Comparison of ENCODE assay signal across 23 cellular contexts in the genomic region with DNA sequence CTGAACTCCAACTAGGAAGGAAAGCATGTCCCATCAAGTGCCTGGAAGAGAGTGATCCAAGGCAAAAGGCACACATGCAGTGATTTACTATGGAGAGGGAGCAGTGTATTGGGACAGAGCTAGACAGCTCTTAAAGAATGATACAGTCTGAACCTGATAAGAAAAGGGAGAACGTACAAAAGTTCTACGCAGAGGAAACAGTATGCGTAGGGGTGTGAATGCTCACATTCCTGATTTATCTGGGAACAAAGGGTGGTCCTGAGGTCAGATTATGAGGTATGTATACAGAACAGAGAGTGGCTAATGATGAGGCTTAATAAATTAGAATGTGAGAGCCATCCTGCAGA. TPM values are rescaled to one million over a fixed set of nuclear protein-coding genes. Genes with fewer than 3 reads are reported as not detected.
"Had no signal": no experiment of that assay in that cellular context is flagged by ENCODE, and none has a peak within 500 bp of the region (broad histone marks: within the 10 kb centered on the region; RNA-seq: fewer than 3 reads in every experiment).

No MANE protein-coding gene starts in this region.

- H3K27me3 Mint-ChIP-seq: activated CD4-positive, alpha-beta T cell treated with anti-CD3 and anti-CD28 coated beads, Interleukin-2, amount 10 ng/mL, durations not matched to agents 24 days and 14 days; activated naive CD4-positive, alpha-beta T cell treated with anti-CD3 and anti-CD28 coated beads, Interleukin-2, amount 10 ng/mL, durations not matched to agents 7 days and 5 days; activated naive CD8-positive, alpha-beta T cell treated with anti-CD3 and anti-CD28 coated beads for 36 hours; activated T-helper 17 cell treated with anti-CD3 and anti-CD28 coated beads, Interleukin-2, amount 50 U/mL, for 72 hours had no signal

- H3K9ac ChIP-seq: KMS-11 had no signal

- H3K4me1 ChIP-seq: Peyer's patch, SJSA1 had no signal

- H3K27ac Mint-ChIP-seq: activated CD4-positive, alpha-beta memory T cell treated with anti-CD3 and anti-CD28 coated beads for 36 hours; activated CD4-positive, alpha-beta T cell treated with anti-CD3 and anti-CD28 coated beads, Interleukin-2, amount 10 ng/mL, durations not matched to agents 24 days and 14 days; activated naive CD4-positive, alpha-beta T cell treated with anti-CD3 and anti-CD28 coated beads, Interleukin-2, amount 10 ng/mL, durations not matched to agents 7 days and 5 days; activated naive CD8-positive, alpha-beta T cell treated with anti-CD3 and anti-CD28 coated beads for 36 hours; activated T-helper 17 cell treated with anti-CD3 and anti-CD28 coated beads, Interleukin-2, amount 50 U/mL, for 72 hours; WTC11 had no signal

- DNase-seq: activated CD4-positive, alpha-beta memory T cell treated with anti-CD3 and anti-CD28 coated beads for 36 hours; activated CD4-positive, alpha-beta T cell treated with anti-CD3 and anti-CD28 coated beads for 1 hour; activated CD8-positive, alpha-beta memory T cell treated with anti-CD3 and anti-CD28 coated beads for 24 hours; activated gamma-delta T cell treated with Interleukin-2 at 50 U/mL for 16 hours; activated naive CD4-positive, alpha-beta T cell treated with anti-CD3 and anti-CD28 coated beads, Interleukin-2, amount 10 ng/mL, durations not matched to agents 7 days and 5 days; activated naive CD8-positive, alpha-beta T cell treated with anti-CD3 and anti-CD28 coated beads for 36 hours; activated T-cell treated with anti-CD3 and anti-CD28 coated beads, Interleukin-2, amount 50 U/mL, for 48 hours; anterior cingulate cortex; NCI-H1092 treated with DMSO at 0.1 percent for 48 hours; NCI-H1417 treated with DMSO at 0.1 percent for 48 hours; NCI-H1694; NCI-H69; NK-92 treated with Interleukin-12 subunit alpha and Interleukin-12 subunit beta, amount 100 ng/mL, for 24 hours; Peyer's patch; SHP77; SW 1271 had no signal

- H3K4me1 Mint-ChIP-seq: activated CD4-positive, alpha-beta T cell treated with anti-CD3 and anti-CD28 coated beads, Interleukin-2, amount 10 ng/mL, durations not matched to agents 24 days and 14 days; activated naive CD4-positive, alpha-beta T cell treated with anti-CD3 and anti-CD28 coated beads, Interleukin-2, amount 10 ng/mL, durations not matched to agents 7 days and 5 days; activated naive CD8-positive, alpha-beta T cell treated with anti-CD3 and anti-CD28 coated beads for 36 hours; activated T-helper 17 cell treated with anti-CD3 and anti-CD28 coated beads, Interleukin-2, amount 50 U/mL, for 72 hours had no signal

- H3K9me3 Mint-ChIP-seq: activated CD4-positive, alpha-beta memory T cell treated with anti-CD3 and anti-CD28 coated beads for 36 hours; activated CD4-positive, alpha-beta T cell treated with anti-CD3 and anti-CD28 coated beads, Interleukin-2, amount 10 ng/mL, durations not matched to agents 24 days and 14 days; activated naive CD4-positive, alpha-beta T cell treated with anti-CD3 and anti-CD28 coated beads, Interleukin-2, amount 10 ng/mL, durations not matched to agents 7 days and 5 days; activated naive CD8-positive, alpha-beta T cell treated with anti-CD3 and anti-CD28 coated beads for 36 hours; activated T-helper 17 cell treated with anti-CD3 and anti-CD28 coated beads, Interleukin-2, amount 50 U/mL, for 72 hours had no signal

- H3K36me3 ChIP-seq: Peyer's patch, SJSA1 had no signal

- H3K36me3 Mint-ChIP-seq: activated CD4-positive, alpha-beta memory T cell treated with anti-CD3 and anti-CD28 coated beads for 36 hours; activated naive CD4-positive, alpha-beta T cell treated with anti-CD3 and anti-CD28 coated beads, Interleukin-2, amount 10 ng/mL, durations not matched to agents 7 days and 5 days; activated naive CD8-positive, alpha-beta T cell treated with anti-CD3 and anti-CD28 coated beads for 36 hours had no signal

- H3K4me3 ChIP-seq: Peyer's patch, SJSA1 had no signal

- H3K4me3 Mint-ChIP-seq: activated CD4-positive, alpha-beta memory T cell treated with anti-CD3 and anti-CD28 coated beads for 36 hours; activated CD4-positive, alpha-beta T cell treated with anti-CD3 and anti-CD28 coated beads, Interleukin-2, amount 10 ng/mL, durations not matched to agents 24 days and 14 days; activated naive CD4-positive, alpha-beta T cell treated with anti-CD3 and anti-CD28 coated beads, Interleukin-2, amount 10 ng/mL, durations not matched to agents 7 days and 5 days; activated naive CD8-positive, alpha-beta T cell treated with anti-CD3 and anti-CD28 coated beads for 36 hours; activated T-helper 17 cell treated with anti-CD3 and anti-CD28 coated beads, Interleukin-2, amount 50 U/mL, for 72 hours; WTC11 had no signal

- H3K27me3 ChIP-seq: Peyer's patch, SJSA1 had no signal

- H3K27ac ChIP-seq: KMS-11, Peyer's patch, RWPE1, SJSA1 had no signal

- ATAC-seq: activated T-helper 17 cell treated with anti-CD3 and anti-CD28 coated beads, Interleukin-2, amount 50 U/mL, for 72 hours; SK-N-SH treated with all-trans-retinoic acid at 6 μM for 48 hours; WTC11 had no signal

- H3K4me2 ChIP-seq: KMS-11 had no signal

RNA-seq across cellular contexts. Expression of a gene that starts 12.0 kb away (rescaled TPM):
- total RNA-seq: activated CD4-positive, alpha-beta memory T cell treated with anti-CD3 and anti-CD28 coated beads for 36 hours; SJSA1 had no signal
